ENCODE assay signal across 32 cellular contexts in genomic region chr3:197480320-197480719, GRCh38.
"Had no signal": no experiment of that assay in that cellular context is flagged by ENCODE, and none has a peak within 500 bp of the region (broad histone marks: within the 10 kb centered on the region; RNA-seq: fewer than 3 reads in every experiment).

No MANE protein-coding gene starts in this region.

- FAIRE-seq: colon had no signal

- H3K4me3 Mint-ChIP-seq: activated B cell treated with CpG ODN at 0.5 μM for 24 hours; activated CD8-positive, alpha-beta T cell treated with anti-CD3 and anti-CD28 coated beads for 36 hours; activated naive CD8-positive, alpha-beta T cell; activated T-cell treated with anti-CD3 and anti-CD28 coated beads, Interleukin-2, amount 50 U/mL, for 4 hours; activated T-helper 17 cell treated with anti-CD3 and anti-CD28 coated beads, Interleukin-2, amount 50 U/mL, for 72 hours; effector memory CD8-positive, alpha-beta T cell; T-helper 17 cell; T-helper 2 cell treated with Interferon-gamma antibody and Interleukin-4, amounts not matched to agents 5 μg/mL and 100 μg/mL, for 36 hours had no signal

- ATAC-seq: activated CD4-positive, CD25-positive, alpha-beta regulatory T cell treated with anti-CD3 and anti-CD28 coated beads, Interleukin-2, amount 50 U/mL, for 24 hours; activated CD8-positive, alpha-beta T cell treated with anti-CD3 and anti-CD28 coated beads for 36 hours; activated T-cell treated with anti-CD3 and anti-CD28 coated beads, Interleukin-2, amount 50 U/mL, for 4 hours; activated T-helper 17 cell treated with anti-CD3 and anti-CD28 coated beads, Interleukin-2, amount 50 U/mL, for 72 hours; body of pancreas; effector memory CD8-positive, alpha-beta T cell; gastroesophageal sphincter; T-helper 17 cell had no signal

- H3K9me3 Mint-ChIP-seq: activated B cell treated with CpG ODN at 0.5 μM for 24 hours; activated CD8-positive, alpha-beta T cell treated with anti-CD3 and anti-CD28 coated beads for 36 hours; activated T-cell treated with anti-CD3 and anti-CD28 coated beads, Interleukin-2, amount 50 U/mL, for 4 hours; activated T-helper 17 cell treated with anti-CD3 and anti-CD28 coated beads, Interleukin-2, amount 50 U/mL, for 72 hours; effector memory CD8-positive, alpha-beta T cell; T-helper 2 cell treated with Interferon-gamma antibody and Interleukin-4, amounts not matched to agents 5 μg/mL and 100 μg/mL, for 36 hours had no signal

- H3K27ac ChIP-seq: body of pancreas, esophagus muscularis mucosa, gastroesophageal sphincter, WERI-Rb-1 had no signal

- H3K27ac Mint-ChIP-seq: activated B cell treated with CpG ODN at 0.5 μM for 24 hours; activated CD8-positive, alpha-beta T cell treated with anti-CD3 and anti-CD28 coated beads for 36 hours; activated naive CD8-positive, alpha-beta T cell; activated T-helper 17 cell treated with anti-CD3 and anti-CD28 coated beads, Interleukin-2, amount 50 U/mL, for 72 hours; effector memory CD8-positive, alpha-beta T cell; T-helper 17 cell; T-helper 2 cell treated with Interferon-gamma antibody and Interleukin-4, amounts not matched to agents 5 μg/mL and 100 μg/mL, for 36 hours had no signal

- H3K9me3 ChIP-seq: body of pancreas, esophagus muscularis mucosa, gastroesophageal sphincter had no signal

- H3K4me1 ChIP-seq: body of pancreas, gastroesophageal sphincter had no signal

- H3K36me3 Mint-ChIP-seq: activated naive CD8-positive, alpha-beta T cell had no signal

- H3K4me1 Mint-ChIP-seq: activated B cell treated with CpG ODN at 0.5 μM for 24 hours; activated T-helper 17 cell treated with anti-CD3 and anti-CD28 coated beads, Interleukin-2, amount 50 U/mL, for 72 hours; T-helper 17 cell had no signal

- DNase-seq: activated B cell treated with CpG ODN at 0.5 μM for 24 hours; activated CD4-positive, alpha-beta T cell treated with anti-CD3 and anti-CD28 coated beads for 48 hours; activated CD4-positive, alpha-beta T cell treated with anti-CD3 and anti-CD28 coated beads, Interleukin-2, amount 50 U/mL, for 1 hour; activated CD4-positive, alpha-beta T cell treated with anti-CD3 and anti-CD28 coated beads, Interleukin-2, amount 50 U/mL, for 48 hours; activated CD8-positive, alpha-beta memory T cell treated with anti-CD3 and anti-CD28 coated beads for 24 hours; activated CD8-positive, alpha-beta T cell treated with anti-CD3 and anti-CD28 coated beads for 36 hours; activated effector memory CD4-positive, alpha-beta T cell treated with Interleukin-2 at 50 U/mL for 16 hours; activated gamma-delta T cell treated with Interleukin-2 at 50 U/mL for 16 hours; activated naive CD4-positive, alpha-beta T cell treated with anti-CD3 and anti-CD28 coated beads, Interleukin-2, amount 50 U/mL, for 16 hours; activated naive CD4-positive, alpha-beta T cell treated with Interleukin-2 at 50 U/mL for 16 hours; activated T-cell treated with anti-CD3 and anti-CD28 coated beads, Interleukin-2, amount 50 U/mL, for 4 hours; amniotic stem cell; anterior cingulate cortex; body of pancreas; caudate nucleus; cortex of kidney; dermis blood vessel endothelial cell; effector CD4-positive, alpha-beta T cell; effector memory CD8-positive, alpha-beta T cell; erythroblast; foreskin melanocyte; T-helper 1 cell; T-helper 17 cell; T1000; WERI-Rb-1 had no signal

- H3K27me3 ChIP-seq: body of pancreas had no signal

- H3K36me3 ChIP-seq: esophagus muscularis mucosa, gastroesophageal sphincter, WERI-Rb-1 had no signal

- H3K4me3 ChIP-seq: body of pancreas, esophagus muscularis mucosa, gastroesophageal sphincter had no signal
